Comparison of ENCODE assay signal across 27 cellular contexts in the genomic region with DNA sequence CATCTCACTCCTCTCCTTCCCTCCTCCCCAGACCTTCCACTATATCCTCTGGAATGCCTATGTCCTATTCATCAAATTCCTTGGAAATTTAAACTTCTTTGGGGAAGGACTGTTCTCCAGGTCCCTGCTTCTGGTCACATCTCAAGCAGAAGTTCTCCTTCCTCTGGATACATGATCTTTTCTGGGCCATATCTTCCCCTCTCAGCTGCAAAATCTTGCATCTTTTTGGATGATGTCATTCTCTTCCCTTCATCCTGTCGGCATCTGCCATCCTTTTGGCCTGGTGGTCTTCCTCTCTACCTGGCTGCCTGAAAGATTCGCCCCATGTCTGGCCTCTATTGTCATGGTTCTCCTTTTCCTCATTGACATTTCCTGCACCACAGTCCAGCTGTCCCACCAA. TPM values are rescaled to one million over a fixed set of nuclear protein-coding genes. Genes with fewer than 3 reads are reported as not detected.
"Had no signal": no experiment of that assay in that cellular context is flagged by ENCODE, and none has a peak within 500 bp of the region (broad histone marks: within the 10 kb centered on the region; RNA-seq: fewer than 3 reads in every experiment).

No MANE protein-coding gene starts in this region.

- H3K4me1 ChIP-seq: testis, upper lobe of right lung, uterus had no signal

- H3K27me3 ChIP-seq: testis, thyroid gland, uterus, vagina had no signal

- H3K9me3 ChIP-seq: testis, thyroid gland, upper lobe of right lung, uterus, vagina had no signal

- H3K27ac ChIP-seq: stomach, suprapubic skin, testis, thoracic aorta, thyroid gland, tibial artery, tibial nerve, transverse colon, upper lobe of left lung, upper lobe of right lung, uterus, vagina had no signal

- ATAC-seq: stimulated activated effector memory CD8-positive, alpha-beta T cell treated with anti-CD3 and anti-CD28 coated beads, Interleukin-12 subunit alpha, Interleukin-12 subunit beta, amount 100 ng/mL, for 72 hours; stimulated activated memory B cell treated with anti-CD40 and anti-IgM and Interleukin-4, amounts not matched to agents 10 μg/mL and 1 μg/mL and 100 μg/mL, for 72 hours; stimulated activated naive B cell treated with anti-CD40 and anti-IgM and Interleukin-4, amounts not matched to agents 10 μg/mL and 1 μg/mL and 100 μg/mL, for 72 hours; stimulated activated naive CD8-positive, alpha-beta T cell treated with anti-CD3 and anti-CD28 coated beads, Interleukin-15, amount 100 ng/mL, for 72 hours; stimulated activated naive CD8-positive, alpha-beta T cell treated with anti-CD3 and anti-CD28 coated beads, Interleukin-15, Interleukin-2, amounts not matched to agents 100 U/mL and 50 U/mL, for 24 hours; upper lobe of right lung had no signal

- DNase-seq: stimulated activated CD4-positive, alpha-beta T cell treated with anti-CD3 and anti-CD28 coated beads, Interleukin-2, amount 100 ng/mL, for 48 hours; stimulated activated CD4-positive, alpha-beta T cell treated with anti-CD3 and anti-CD28 coated beads, Interleukin-4, amount 100 ng/mL, for 1 hour; stimulated activated CD4-positive, alpha-beta T cell treated with anti-CD3 and anti-CD28 coated beads, Interleukin-4, amount 100 ng/mL, for 24 hours; stimulated activated CD4-positive, alpha-beta T cell treated with anti-CD3 and anti-CD28 coated beads, Interleukin-4, amount 100 ng/mL, for 4 hours; stimulated activated CD8-positive, alpha-beta memory T cell treated with anti-CD3 and anti-CD28 coated beads, Interleukin-4, amount 100 ng/mL, for 48 hours; stimulated activated naive B cell treated with anti-CD40 and anti-IgM and Interleukin-4, amounts not matched to agents 10 μg/mL and 1 μg/mL and 100 μg/mL, for 72 hours; stimulated activated naive CD4-positive, alpha-beta T cell; stimulated activated naive CD4-positive, alpha-beta T cell treated with Interleukin-2 at 50 U/mL for 16 hours; stimulated activated naive CD8-positive, alpha-beta T cell treated with anti-CD3 and anti-CD28 coated beads, Interleukin-15, amount 100 ng/mL, for 72 hours; stimulated activated naive CD8-positive, alpha-beta T cell treated with anti-CD3 and anti-CD28 coated beads, Interleukin-15, Interleukin-2, amounts not matched to agents 100 U/mL and 50 U/mL, for 24 hours; stomach; substantia nigra; testis; thyroid gland; tibial artery; transverse colon; trophoblast cell; upper lobe of left lung; upper lobe of right lung; uterus had no signal

- H3K4me3 ChIP-seq: stomach, suprapubic skin, testis, thoracic aorta, thyroid gland, tibial artery, tibial nerve, transverse colon, upper lobe of left lung, upper lobe of right lung, uterus, vagina had no signal

- H3K36me3 ChIP-seq: stomach, suprapubic skin, thoracic aorta, thyroid gland, tibial artery, tibial nerve, transverse colon, upper lobe of left lung, upper lobe of right lung, uterus, vagina had no signal

- FAIRE-seq: urothelium cell line had no signal

RNA-seq across cellular contexts. Expression of a gene that starts 5.2 kb away (rescaled TPM):
- total RNA-seq: thoracic aorta, upper lobe of right lung, vagina had no signal
